ENCODE assay signal across 8 cellular contexts in genomic region chr11:14764899-14765527, GRCh38.
DNase-seq lines count a peak whose midpoint lies in the region; ATAC-seq, FAIRE-seq and TF ChIP-seq lines count a peak whose summit lies in the region.

No MANE protein-coding gene starts in this region.

- TF ChIP-seq EP300 in HepG2 (IDR thresholded peaks at IDR 0.05; ENCODE audit: low read depth in 2 of 2, low read length in 2 of 2) (no peak), HepG2 (CRISPR knock-in tag; IDR thresholded peaks at IDR 0.05; ENCODE audit: borderline replicate concordance) (no peak)

- CTCF ChIA-PET in activated CD8-positive, alpha-beta T cell treated with anti-CD3 and anti-CD28 coated beads for 36 hours (lab: Charles Lee) = interaction anchor here (0.7 to 4.6 kb wide), 10 partner anchors 10 to 226 kb away, joined by 3 to 20 read pairs (median 4); partner anchors contain the start of genes CYP2R1 and PDE3B
- CTCF ChIA-PET in HepG2 (lab: Yijun Ruan, JAX; ENCODE audit: low intra/inter-chr PET ratio, low total read pairs) = no interaction called here

- H3K9me3 ChIP-seq in pancreas (no peaks in the 10 kb centered on the region), HepG2 (ENCODE audit: low read length) (no peaks in the 10 kb centered on the region)

- ATAC-seq in GM21360 (IDR thresholded peaks at IDR 0.05; ENCODE audit: unreplicated experiment) = peak; percentile 89
- peak; percentile 85 for ATAC-seq in HG03521 (IDR thresholded peaks at IDR 0.05; ENCODE audit: unreplicated experiment)
- peak; percentile 64 for ATAC-seq in activated CD8-positive, alpha-beta T cell treated with anti-CD3 and anti-CD28 coated beads for 36 hours
- ATAC-seq in stimulated activated naive B cell treated with anti-CD40 and anti-IgM and Interleukin-4, amounts not matched to agents 10 μg/mL and 1 μg/mL and 100 μg/mL, for 72 hours (replicated peaks) = peak; percentile 85 to 88
- ATAC-seq in pancreas = no peak
- ATAC-seq in HepG2 = no peak

- peaks cover 47% of the 10 kb centered on the region for H3K4me1 Mint-ChIP-seq in activated CD8-positive, alpha-beta T cell treated with anti-CD3 and anti-CD28 coated beads for 36 hours (ENCODE audit: low read depth)
- peaks cover 14 to 22% of the 10 kb centered on the region in 2 donors for H3K4me1 Mint-ChIP-seq in stimulated activated naive B cell treated with anti-CD40 and anti-IgM and Interleukin-4, amounts not matched to agents 10 μg/mL and 1 μg/mL and 100 μg/mL, for 72 hours

- FAIRE-seq in pancreas (lab: Jason Lieb, UNC) (no peak), HepG2 (lab: Jason Lieb, UNC) (no peak)

- H3K9me3 Mint-ChIP-seq in activated CD8-positive, alpha-beta T cell treated with anti-CD3 and anti-CD28 coated beads for 36 hours = no peaks in the 10 kb centered on the region
- no peaks in the 10 kb centered on the region for H3K9me3 Mint-ChIP-seq in stimulated activated naive B cell treated with anti-CD40 and anti-IgM and Interleukin-4, amounts not matched to agents 10 μg/mL and 1 μg/mL and 100 μg/mL, for 72 hours

- H3K4me1 ChIP-seq in pancreas (peaks cover 0 to 6% (median 3%) of the 10 kb centered on the region in 3 donors), HepG2 (ENCODE audit: insufficient read depth, low read length) (peaks cover 13% of the 10 kb centered on the region)

- no peak overlapping the region for H3K4me2 ChIP-seq in HepG2 (ENCODE audit: low read depth, low read length)

- no peak overlapping the region for H2AFZ ChIP-seq in HepG2 (ENCODE audit: low read length)

- POLR2A ChIA-PET in activated CD8-positive, alpha-beta T cell treated with anti-CD3 and anti-CD28 coated beads for 36 hours (lab: Charles Lee) = interaction anchor here (0.7 to 4.9 kb wide), 7 partner anchors 10 to 187 kb away, joined by 3 to 64 read pairs (median 5); partner anchors contain the start of genes CYP2R1 and PDE3B
- POLR2A ChIA-PET in HepG2 (lab: Yijun Ruan, JAX) = interaction anchor here (0.6 kb wide), 1 partner anchor 51 kb away, joined by 3 read pairs; no protein-coding TSS in a partner anchor

- H3K4me3 Mint-ChIP-seq in activated CD8-positive, alpha-beta T cell treated with anti-CD3 and anti-CD28 coated beads for 36 hours = peak overlapping the region; percentile 64
- H3K4me3 Mint-ChIP-seq in stimulated activated naive B cell treated with anti-CD40 and anti-IgM and Interleukin-4, amounts not matched to agents 10 μg/mL and 1 μg/mL and 100 μg/mL, for 72 hours = peak overlapping the region in 1 of 2 donors; percentile 29

- H3K27me3 ChIP-seq in pancreas (no peaks in the 10 kb centered on the region), HepG2 (ENCODE audit: control insufficient read depth in 1 of 2, insufficient read depth in 2 of 2, low read length in 2 of 2) (no peaks in the 10 kb centered on the region)

- no peak for TF ChIP-seq CTCF in activated CD8-positive, alpha-beta T cell treated with anti-CD3 and anti-CD28 coated beads for 36 hours (IDR thresholded peaks at IDR 0.05)
- no peak for TF ChIP-seq CTCF in pancreas (IDR thresholded peaks at IDR 0.05)
- TF ChIP-seq CTCF in HepG2 (CRISPR knock-in tag; IDR thresholded peaks at IDR 0.05) = no peak

- H3K79me2 ChIP-seq in HepG2 (ENCODE audit: insufficient read depth, low read length) = peaks cover 32% of the 10 kb centered on the region

- no peaks in the 10 kb centered on the region for H3K27me3 Mint-ChIP-seq in activated CD8-positive, alpha-beta T cell treated with anti-CD3 and anti-CD28 coated beads for 36 hours
- no peaks in the 10 kb centered on the region for H3K27me3 Mint-ChIP-seq in stimulated activated naive B cell treated with anti-CD40 and anti-IgM and Interleukin-4, amounts not matched to agents 10 μg/mL and 1 μg/mL and 100 μg/mL, for 72 hours

- in situ Hi-C loops in HepG2 (cut with HindIII; ENCODE audit: extremely low pct_ligation_motif_present, low pct_unique_long_range_greater_than_20kb) = no loop called here

- WGBS in pancreas, 2 donors = 87 to 90% methylated on average over 5 of the region's 5 CpGs
- 92% methylated on average over 5 of the region's 5 CpGs for WGBS in HepG2 (ENCODE audit: low lambda C conversion rate)

- H3K4me3 ChIP-seq in pancreas (no peak overlapping the region), HepG2 (replicated peaks in 1 of 3; ENCODE audit: insufficient read depth in 1 of 3, low read depth in 2 of 3, low read length in 3 of 3) (no peak overlapping the region)

- no peak overlapping the region for H3K27ac ChIP-seq in pancreas
- no peak overlapping the region for H3K27ac ChIP-seq in HepG2 (ENCODE audit: extremely low read length, insufficient read depth, low read length)

- no TSS peak for BruUV-seq in HepG2 (replicated peaks; lab: Mats Ljungman, UMichigan)

- no peaks in the 10 kb centered on the region for H4K20me1 ChIP-seq in HepG2 (ENCODE audit: insufficient read depth, low read length)

- H3K36me3 Mint-ChIP-seq in activated CD8-positive, alpha-beta T cell treated with anti-CD3 and anti-CD28 coated beads for 36 hours (ENCODE audit: low read depth) = peaks cover 2% of the 10 kb centered on the region
- no peaks in the 10 kb centered on the region for H3K36me3 Mint-ChIP-seq in stimulated activated naive B cell treated with anti-CD40 and anti-IgM and Interleukin-4, amounts not matched to agents 10 μg/mL and 1 μg/mL and 100 μg/mL, for 72 hours

- DNase-seq in GF-D8 (lab: John Stamatoyannopoulos, UW) (peak; percentile 59), NCI-H345 treated with DMSO at 0.1 percent for 48 hours (lab: John Stamatoyannopoulos, UW; ENCODE audit: unreplicated experiment) (no peak), pancreas (no peak), HepG2 (ENCODE audit: low spot score) (no peak)
- DNase-seq in activated CD8-positive, alpha-beta T cell treated with anti-CD3 and anti-CD28 coated beads for 36 hours = peak; percentile 63
- peak; percentile 31 for DNase-seq in stimulated activated naive B cell treated with anti-CD40 and anti-IgM and Interleukin-4, amounts not matched to agents 10 μg/mL and 1 μg/mL and 100 μg/mL, for 72 hours

- H3K9ac ChIP-seq in HepG2 (ENCODE audit: insufficient read depth, low read depth, low read length) = no peak overlapping the region

- no peaks in the 10 kb centered on the region for H3K36me3 ChIP-seq in pancreas
- H3K36me3 ChIP-seq in HepG2 (replicated peaks in 1 of 2; ENCODE audit: control insufficient read depth in 1 of 2, insufficient read depth in 2 of 2, low read length in 2 of 2) = no peaks in the 10 kb centered on the region

- H3K27ac Mint-ChIP-seq in activated CD8-positive, alpha-beta T cell treated with anti-CD3 and anti-CD28 coated beads for 36 hours = no peak overlapping the region
- H3K27ac Mint-ChIP-seq in stimulated activated naive B cell treated with anti-CD40 and anti-IgM and Interleukin-4, amounts not matched to agents 10 μg/mL and 1 μg/mL and 100 μg/mL, for 72 hours = peak overlapping the region; percentile 60

- intact Hi-C loops in activated CD8-positive, alpha-beta T cell treated with anti-CD3 and anti-CD28 coated beads for 36 hours (cut with micrococcal nuclease) = loop anchor here (10.0 kb wide), 2 partner anchors 130 to 230 kb away; partner anchors contain the start of gene CYP2R1
- intact Hi-C loops in pancreas (cut with DNase I) = no loop called here
- intact Hi-C loops in HepG2 (cut with micrococcal nuclease; ENCODE audit: unreplicated experiment) = no loop called here

- no peak for TF ChIP-seq RAD21 in HepG2 (CRISPR knock-in tag; IDR thresholded peaks at IDR 0.05)

- TF ChIP-seq POLR2A in HepG2 (IDR thresholded peaks at IDR 0.05; ENCODE audit: insufficient read depth in 1 of 2, low read depth in 2 of 2, low read length in 2 of 2) = no peak

TF ChIP-seq in HepG2, 621 proteins besides CTCF, POLR2A, EP300 and RAD21:
- no peak for TF ChIP-seq ZNF160 (CRISPR knock-in tag; IDR thresholded peaks at IDR 0.05)
- TF ChIP-seq IRF1 (CRISPR knock-in tag; IDR thresholded peaks at IDR 0.05; ENCODE audit: low read depth) = no peak

Comparison
In these comparisons a context has a peak if more than half of its experiments do, and no peak if none do; other contexts are left out.
1. DNase-seq: peak in GF-D8 (single experiment), activated CD8-positive, alpha-beta T cell treated with anti-CD3 and anti-CD28 coated beads for 36 hours (single experiment) and stimulated activated naive B cell treated with anti-CD40 and anti-IgM and Interleukin-4, amounts not matched to agents 10 μg/mL and 1 μg/mL and 100 μg/mL, for 72 hours (single experiment); none in NCI-H345 treated with DMSO at 0.1 percent for 48 hours (single experiment), pancreas (0 of 6) and HepG2 (single experiment).
2. ATAC-seq: peak in GM21360 (single experiment), HG03521 (single experiment), activated CD8-positive, alpha-beta T cell treated with anti-CD3 and anti-CD28 coated beads for 36 hours (single experiment) and stimulated activated naive B cell treated with anti-CD40 and anti-IgM and Interleukin-4, amounts not matched to agents 10 μg/mL and 1 μg/mL and 100 μg/mL, for 72 hours (2 of 2); none in pancreas (0 of 4) and HepG2 (single experiment).